10 cellular contexts compared by ENCODE assay signal in the genomic region with DNA sequence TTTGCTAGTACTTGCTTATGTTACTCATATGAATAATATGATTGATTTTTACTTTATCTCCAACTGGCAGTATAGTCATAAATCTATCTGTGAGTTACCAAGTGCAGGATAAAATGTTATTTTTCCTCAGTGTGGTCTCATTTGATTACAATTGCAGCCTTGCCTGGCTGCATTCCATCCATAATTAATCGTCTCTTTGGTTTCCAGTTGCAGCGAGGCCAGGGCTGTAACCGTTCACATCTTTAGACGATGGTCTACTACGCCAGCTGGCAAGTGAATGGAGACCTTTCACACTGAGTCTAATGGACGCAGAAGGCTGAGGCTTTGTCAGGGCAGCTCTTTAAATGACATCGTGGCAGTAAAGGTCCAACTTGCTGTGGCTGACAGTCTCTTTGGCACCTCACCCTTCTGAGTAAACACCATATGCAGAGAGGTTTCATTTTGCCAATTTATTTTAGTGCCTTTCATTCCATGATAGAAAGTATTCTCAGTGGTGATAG.
DNase-seq lines count a peak whose midpoint lies in the region; ATAC-seq and TF ChIP-seq lines count a peak whose summit lies in the region.
"Had no signal": no experiment of that assay in that cellular context is flagged by ENCODE, and none has a peak within 500 bp of the region (broad histone marks: within the 10 kb centered on the region; RNA-seq: fewer than 3 reads in every experiment).

No MANE protein-coding gene starts in this region.

- intact Hi-C loops in psoas muscle (cut with DNase I): no loop called here

- no peak overlapping the region for H3K4me3 Mint-ChIP-seq in chondrocyte (ENCODE audit: unreplicated experiment)
- H3K4me3 Mint-ChIP-seq: activated naive CD8-positive, alpha-beta T cell had no signal

- H3K36me3 ChIP-seq in psoas muscle (ENCODE audit: insufficient read depth in 1 of 2, low read depth in 1 of 2) (no peaks in the 10 kb centered on the region), Karpas-422 (ENCODE audit: insufficient read depth, low read length) (no peaks in the 10 kb centered on the region)

- H3K36me3 Mint-ChIP-seq in chondrocyte (ENCODE audit: low read depth): no peaks in the 10 kb centered on the region
- H3K36me3 Mint-ChIP-seq: activated naive CD8-positive, alpha-beta T cell had no signal

- no peaks in the 10 kb centered on the region for H3K79me2 ChIP-seq in Karpas-422 (ENCODE audit: low read length)
- H3K79me2 ChIP-seq: parathyroid adenoma had no signal

- TF ChIP-seq CTCF in fibroblast of pulmonary artery (IDR thresholded peaks at IDR 0.05; ENCODE audit: low read length, missing control alignments) (no peak), psoas muscle (IDR thresholded peaks at IDR 0.05) (no peak), chondrocyte (IDR thresholded peaks at IDR 0.05) (no peak)

- WGBS in psoas muscle, 3 donors: 1 to 3% (median 3%) methylated on average over 7 of the region's 7 CpGs

- H3K27me3 Mint-ChIP-seq in chondrocyte (ENCODE audit: low read depth): no peaks in the 10 kb centered on the region

- H3K27ac ChIP-seq in psoas muscle (no peak overlapping the region), Karpas-422 (ENCODE audit: low read length) (no peak overlapping the region)
- H3K27ac ChIP-seq: parathyroid adenoma had no signal

- H3K9me3 Mint-ChIP-seq in chondrocyte (ENCODE audit: low read depth): peaks cover 16% of the 10 kb centered on the region

- H3K27me3 ChIP-seq in psoas muscle (ENCODE audit: insufficient read depth in 3 of 3, low read length in 2 of 3) (no peaks in the 10 kb centered on the region), Karpas-422 (ENCODE audit: low read length) (no peaks in the 10 kb centered on the region)

- peaks cover 10% of the 10 kb centered on the region for H3K4me1 ChIP-seq in psoas muscle
- H3K4me1 ChIP-seq in Karpas-422 (ENCODE audit: low read length): no peaks in the 10 kb centered on the region
- H3K4me1 ChIP-seq: parathyroid adenoma had no signal

- no peak overlapping the region for H3K9ac ChIP-seq in Karpas-422 (ENCODE audit: low read length)
- H3K9ac ChIP-seq: parathyroid adenoma had no signal

- peak overlapping the region; percentile 7 for H3K4me3 ChIP-seq in fibroblast of pulmonary artery (replicated peaks; ENCODE audit: low read depth, low read length)
- H3K4me3 ChIP-seq in psoas muscle: peak overlapping the region; percentile 26
- H3K4me3 ChIP-seq in Karpas-422 (ENCODE audit: low read length): no peak overlapping the region

- no peak overlapping the region for H3K4me2 ChIP-seq in Karpas-422 (ENCODE audit: low read depth, low read length, poor library complexity, severe bottlenecking)

- no peaks in the 10 kb centered on the region for H4K20me1 ChIP-seq in Karpas-422 (ENCODE audit: insufficient read depth, low read depth, low read length)

- H3K9me3 ChIP-seq in psoas muscle (no peaks in the 10 kb centered on the region), Karpas-422 (ENCODE audit: low read length) (no peaks in the 10 kb centered on the region)

- no peak overlapping the region for H3K27ac Mint-ChIP-seq in chondrocyte (ENCODE audit: unreplicated experiment)
- H3K27ac Mint-ChIP-seq: activated naive CD8-positive, alpha-beta T cell had no signal

- peak; percentile 88 for DNase-seq in H4 (ENCODE audit: low spot score)
- peak; percentile 59 to 83 for DNase-seq in NCI-H526 (lab: John Stamatoyannopoulos, UW)
- DNase-seq in fibroblast of pulmonary artery (ENCODE audit: low read depth): peak; percentile 50
- DNase-seq in psoas muscle: no peak
- DNase-seq in activated CD4-positive, alpha-beta T cell treated with anti-CD3 and anti-CD28 coated beads, Interleukin-2, amount 50 U/mL, for 1 hour: no peak
- no peak for DNase-seq in chondrocyte (ENCODE audit: low spot score)
- DNase-seq in Karpas-422: no peak

- no peaks in the 10 kb centered on the region for H3K9me2 ChIP-seq in Karpas-422 (replicated peaks; ENCODE audit: insufficient read depth, low read length)

- peak in 3 of 4 donors; percentile 49 to 84 (median 64) for ATAC-seq in psoas muscle
- ATAC-seq in GM21360 (IDR thresholded peaks at IDR 0.05; ENCODE audit: unreplicated experiment): no peak

- H3K4me1 Mint-ChIP-seq in chondrocyte (ENCODE audit: low read depth): peaks cover 29% of the 10 kb centered on the region

- no peak overlapping the region for H2AFZ ChIP-seq in Karpas-422 (ENCODE audit: low read length)
- H2AFZ ChIP-seq: parathyroid adenoma had no signal

Comparison
In these comparisons a context has a peak if more than half of its experiments do, and no peak if none do; other contexts are left out.
1. DNase-seq: peak in H4 (single experiment), NCI-H526 (2 of 2) and fibroblast of pulmonary artery (single experiment); none in psoas muscle (0 of 2), activated CD4-positive, alpha-beta T cell treated with anti-CD3 and anti-CD28 coated beads, Interleukin-2, amount 50 U/mL, for 1 hour (single experiment), chondrocyte (single experiment) and Karpas-422 (single experiment).